Comparison of ENCODE assay signal across 1 cellular context in the genomic region with DNA sequence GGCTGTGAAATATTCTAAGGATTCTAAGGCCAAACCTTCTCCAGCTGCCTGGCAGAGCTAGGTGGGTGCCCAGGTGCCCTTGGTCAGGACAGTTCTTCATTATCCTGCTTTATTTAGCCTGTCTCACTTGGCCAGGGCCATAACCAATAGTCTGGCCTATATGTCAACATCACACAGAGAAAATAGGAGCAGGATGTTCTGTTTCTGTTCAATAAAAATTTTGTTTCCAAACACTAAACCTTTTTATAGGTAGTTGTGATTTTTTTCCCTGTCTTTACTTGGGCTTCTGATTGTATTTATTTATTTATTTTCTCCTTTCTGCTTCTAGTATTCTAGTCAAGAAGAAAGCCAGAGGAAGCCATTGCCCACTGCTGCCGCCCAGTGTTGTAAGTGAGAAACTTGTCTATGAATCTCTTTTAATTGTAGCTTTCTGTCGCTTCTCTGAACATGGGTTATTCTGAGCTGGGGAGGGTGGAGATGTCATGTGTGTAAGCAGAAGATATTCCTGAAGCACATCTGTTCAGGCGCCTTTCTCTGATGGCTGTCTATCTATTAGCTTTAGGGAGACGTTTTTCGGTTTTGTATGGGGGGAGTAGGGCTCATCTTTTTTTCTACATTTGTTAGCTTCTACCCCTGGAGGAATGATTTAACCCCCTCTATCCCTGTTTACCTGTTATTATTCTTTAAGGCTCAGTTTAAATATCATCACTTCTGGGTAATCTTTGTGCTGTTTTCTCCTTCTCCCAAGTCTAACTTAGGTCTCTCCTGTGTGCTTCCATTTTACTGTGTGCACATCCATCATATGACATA.
TF ChIP-seq lines count a peak whose summit lies in the region.

No MANE protein-coding gene starts in this region.

TF ChIP-seq in WTC11, 78 proteins besides CTCF, POLR2A, EP300 and RAD21 (continued from another document):
- TF ChIP-seq ZNF281 (CRISPR knock-in tag; IDR thresholded peaks at IDR 0.05), result no peak
- TF ChIP-seq EMX1 (CRISPR knock-in tag; IDR thresholded peaks at IDR 0.05), result no peak
